11 cellular contexts compared by ENCODE assay signal in the genomic region with DNA sequence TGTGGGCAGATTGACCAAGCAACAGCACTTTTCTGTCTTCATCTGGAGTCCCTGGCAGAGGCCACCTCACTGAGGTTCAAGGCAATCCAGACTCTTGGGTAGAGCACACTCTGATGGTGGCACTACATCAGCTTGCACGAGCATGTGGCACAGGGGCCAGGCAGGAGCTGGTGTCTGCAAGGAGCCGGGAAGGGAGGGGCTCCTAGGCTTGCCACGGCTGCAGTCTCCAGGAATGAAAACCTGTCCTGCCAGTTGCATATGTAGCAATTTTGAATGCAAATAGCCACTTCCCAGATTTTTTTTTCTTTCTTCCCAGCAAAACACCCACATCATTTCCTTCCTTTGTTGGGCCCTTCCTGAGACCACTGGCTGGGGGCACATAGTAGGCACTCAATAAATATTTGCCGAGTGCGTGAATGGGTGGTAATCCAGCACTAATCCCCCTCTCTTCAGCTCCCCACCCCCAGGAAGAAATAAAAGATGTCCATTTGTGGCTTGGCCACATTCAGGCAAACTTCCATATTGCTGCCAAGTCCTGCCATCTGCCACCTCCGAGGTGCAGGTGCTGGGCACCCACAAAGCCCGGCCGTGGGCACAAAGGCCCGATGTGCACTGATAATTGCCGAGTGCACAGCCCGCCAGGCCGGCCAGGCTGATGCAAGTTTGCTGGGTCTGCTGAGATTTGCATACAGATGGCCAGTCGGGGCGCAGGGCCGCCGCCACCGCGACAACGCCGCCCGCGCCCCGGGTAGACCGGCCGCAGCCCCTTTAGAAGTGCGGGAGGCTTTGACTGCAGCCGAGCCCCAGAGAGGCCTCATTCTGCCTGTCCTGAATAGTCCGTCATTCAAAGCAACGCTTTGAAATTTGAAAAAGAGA.
A peak's percentile ranks its signal among the peaks of the same experiment; 100 is the strongest.
DNase-seq lines count a peak whose midpoint lies in the region; ATAC-seq and TF ChIP-seq lines count a peak whose summit lies in the region.
"Had no signal": no experiment of that assay in that cellular context is flagged by ENCODE, and none has a peak within 500 bp of the region (broad histone marks: within the 10 kb centered on the region; RNA-seq: fewer than 3 reads in every experiment).

No MANE protein-coding gene starts in this region.

- WGBS in upper lobe of left lung, 2 donors, result 21 to 24% methylated on average over 16 to 29 of the region's 29 CpGs

- H3K27ac Mint-ChIP-seq in activated T-cell treated with anti-CD3 and anti-CD28 coated beads, Interleukin-2, amount 50 U/mL, for 72 hours, result no peak overlapping the region
- no peak overlapping the region for H3K27ac Mint-ChIP-seq in activated T-cell treated with anti-CD3 and anti-CD28 coated beads, Interleukin-2, amount 50 U/mL, for 24 hours
- peak overlapping the region; percentile 73 for H3K27ac Mint-ChIP-seq in WTC11

- POLR2A ChIA-PET in WTC11 (lab: Charles Lee), result interaction anchor here (1.2 kb wide), 1 partner anchor 72 kb away, joined by 5 read pairs; the partner anchor contains the start of gene MYCN

- peaks cover 36% of the 10 kb centered on the region for H3K27me3 Mint-ChIP-seq in activated T-cell treated with anti-CD3 and anti-CD28 coated beads, Interleukin-2, amount 50 U/mL, for 72 hours (ENCODE audit: low read depth)
- peaks cover 40% of the 10 kb centered on the region for H3K27me3 Mint-ChIP-seq in activated T-cell treated with anti-CD3 and anti-CD28 coated beads, Interleukin-2, amount 50 U/mL, for 24 hours
- peaks cover 2% of the 10 kb centered on the region; the same call in 1 of the 2 replicates for H3K27me3 Mint-ChIP-seq in WTC11 (ENCODE audit: low read depth)

- TF ChIP-seq EP300 in upper lobe of left lung (IDR thresholded peaks at IDR 0.05), result no peak

- no peaks in the 10 kb centered on the region for H3K36me3 ChIP-seq in upper lobe of left lung
- H3K36me3 ChIP-seq: tibial nerve had no signal

- H3K4me3 ChIP-seq in upper lobe of left lung, result peak overlapping the region in 1 of 4 donors; percentile 23

- H3K9me3 Mint-ChIP-seq in activated T-cell treated with anti-CD3 and anti-CD28 coated beads, Interleukin-2, amount 50 U/mL, for 72 hours, result no peaks in the 10 kb centered on the region
- no peaks in the 10 kb centered on the region for H3K9me3 Mint-ChIP-seq in activated T-cell treated with anti-CD3 and anti-CD28 coated beads, Interleukin-2, amount 50 U/mL, for 24 hours
- H3K9me3 Mint-ChIP-seq in WTC11, result no peaks in the 10 kb centered on the region

- no peak for TF ChIP-seq POLR2A in upper lobe of left lung (IDR thresholded peaks at IDR 0.05)

- H3K9me3 ChIP-seq in upper lobe of left lung, result no peaks in the 10 kb centered on the region
- H3K9me3 ChIP-seq: tibial nerve had no signal

- no peak for ATAC-seq in activated T-cell treated with anti-CD3 and anti-CD28 coated beads, Interleukin-2, amount 50 U/mL, for 72 hours (replicated peaks in 1 of 2)
- ATAC-seq in WTC11 (peak; percentile 73), left colon (peak; percentile 95), upper lobe of left lung (ENCODE audit: low FRiP score in 2 of 2) (peak; percentile 49 to 60), HG03039 (IDR thresholded peaks at IDR 0.05; ENCODE audit: unreplicated experiment) (no peak)

- H3K27ac ChIP-seq in upper lobe of left lung, result peak overlapping the region in 1 of 4 donors; percentile 46
- H3K27ac ChIP-seq: tibial nerve had no signal

- H3K27me3 ChIP-seq in upper lobe of left lung, result peaks cover 0 to 7% (median 0%) of the 10 kb centered on the region in 4 donors

- CTCF ChIA-PET in WTC11 (lab: Charles Lee), result interaction anchor here (1.0 to 1.9 kb wide), 6 partner anchors 9 to 91 kb away, joined by 3 to 9 read pairs (median 4); partner anchors contain the start of gene MYCN

- H3K4me3 Mint-ChIP-seq in activated T-cell treated with anti-CD3 and anti-CD28 coated beads, Interleukin-2, amount 50 U/mL, for 72 hours, result peak overlapping the region; percentile 48 to 60
- no peak overlapping the region for H3K4me3 Mint-ChIP-seq in activated T-cell treated with anti-CD3 and anti-CD28 coated beads, Interleukin-2, amount 50 U/mL, for 24 hours
- peak overlapping the region; percentile 40 for H3K4me3 Mint-ChIP-seq in WTC11

- H3K4me1 ChIP-seq in upper lobe of left lung, result peaks cover 7 to 22% (median 18%) of the 10 kb centered on the region in 4 donors

- peaks cover 14% of the 10 kb centered on the region for H3K4me1 Mint-ChIP-seq in activated T-cell treated with anti-CD3 and anti-CD28 coated beads, Interleukin-2, amount 50 U/mL, for 72 hours (ENCODE audit: low read depth)
- peaks cover 10% of the 10 kb centered on the region for H3K4me1 Mint-ChIP-seq in activated T-cell treated with anti-CD3 and anti-CD28 coated beads, Interleukin-2, amount 50 U/mL, for 24 hours (ENCODE audit: low read depth)
- peaks cover 42% of the 10 kb centered on the region for H3K4me1 Mint-ChIP-seq in WTC11

- intact Hi-C loops in left colon (cut with DNase I, micrococcal nuclease), result no loop called here

- no peak for DNase-seq in activated T-cell treated with anti-CD3 and anti-CD28 coated beads, Interleukin-2, amount 50 U/mL, for 72 hours
- no peak for DNase-seq in activated T-cell treated with anti-CD3 and anti-CD28 coated beads, Interleukin-2, amount 50 U/mL, for 24 hours
- DNase-seq in WTC11 (ENCODE audit: low spot score), result peak; percentile 58
- peak; percentile 67 to 81 for DNase-seq in left colon
- peak; percentile 83 to 85 for DNase-seq in upper lobe of left lung
- DNase-seq in mesenteric fat pad (ENCODE audit: low spot score), result no peak
- DNase-seq in HUDEP-2 (lab: John Stamatoyannopoulos, UW; ENCODE audit: unreplicated experiment in 76 of 76), result no peak
- DNase-seq: effector memory CD4-positive, alpha-beta T cell; NCI-H1930 had no signal

- no peaks in the 10 kb centered on the region for H3K36me3 Mint-ChIP-seq in activated T-cell treated with anti-CD3 and anti-CD28 coated beads, Interleukin-2, amount 50 U/mL, for 72 hours (ENCODE audit: insufficient read depth in 2 of 2)
- H3K36me3 Mint-ChIP-seq in activated T-cell treated with anti-CD3 and anti-CD28 coated beads, Interleukin-2, amount 50 U/mL, for 24 hours (ENCODE audit: low read depth), result no peaks in the 10 kb centered on the region
- no peaks in the 10 kb centered on the region for H3K36me3 Mint-ChIP-seq in WTC11

- TF ChIP-seq CTCF in WTC11 (IDR thresholded peaks at IDR 0.05) (no peak), upper lobe of left lung (IDR thresholded peaks at IDR 0.05) (no peak)

TF ChIP-seq in WTC11, 78 proteins besides CTCF, POLR2A, EP300 and RAD21 (continues in another document):
- TF ChIP-seq ZNF219 (CRISPR knock-in tag; IDR thresholded peaks at IDR 0.05; ENCODE audit: borderline replicate concordance), result no peak
- no peak for TF ChIP-seq NFE2L1 (CRISPR knock-in tag; IDR thresholded peaks at IDR 0.05)
- TF ChIP-seq TP53 (CRISPR knock-in tag; IDR thresholded peaks at IDR 0.05), result no peak
- TF ChIP-seq USF1 (CRISPR knock-in tag; IDR thresholded peaks at IDR 0.05), result 0 out of 2 replicates have a peak, but pooled peaks have one; percentile 17
- TF ChIP-seq, protein P1, sequence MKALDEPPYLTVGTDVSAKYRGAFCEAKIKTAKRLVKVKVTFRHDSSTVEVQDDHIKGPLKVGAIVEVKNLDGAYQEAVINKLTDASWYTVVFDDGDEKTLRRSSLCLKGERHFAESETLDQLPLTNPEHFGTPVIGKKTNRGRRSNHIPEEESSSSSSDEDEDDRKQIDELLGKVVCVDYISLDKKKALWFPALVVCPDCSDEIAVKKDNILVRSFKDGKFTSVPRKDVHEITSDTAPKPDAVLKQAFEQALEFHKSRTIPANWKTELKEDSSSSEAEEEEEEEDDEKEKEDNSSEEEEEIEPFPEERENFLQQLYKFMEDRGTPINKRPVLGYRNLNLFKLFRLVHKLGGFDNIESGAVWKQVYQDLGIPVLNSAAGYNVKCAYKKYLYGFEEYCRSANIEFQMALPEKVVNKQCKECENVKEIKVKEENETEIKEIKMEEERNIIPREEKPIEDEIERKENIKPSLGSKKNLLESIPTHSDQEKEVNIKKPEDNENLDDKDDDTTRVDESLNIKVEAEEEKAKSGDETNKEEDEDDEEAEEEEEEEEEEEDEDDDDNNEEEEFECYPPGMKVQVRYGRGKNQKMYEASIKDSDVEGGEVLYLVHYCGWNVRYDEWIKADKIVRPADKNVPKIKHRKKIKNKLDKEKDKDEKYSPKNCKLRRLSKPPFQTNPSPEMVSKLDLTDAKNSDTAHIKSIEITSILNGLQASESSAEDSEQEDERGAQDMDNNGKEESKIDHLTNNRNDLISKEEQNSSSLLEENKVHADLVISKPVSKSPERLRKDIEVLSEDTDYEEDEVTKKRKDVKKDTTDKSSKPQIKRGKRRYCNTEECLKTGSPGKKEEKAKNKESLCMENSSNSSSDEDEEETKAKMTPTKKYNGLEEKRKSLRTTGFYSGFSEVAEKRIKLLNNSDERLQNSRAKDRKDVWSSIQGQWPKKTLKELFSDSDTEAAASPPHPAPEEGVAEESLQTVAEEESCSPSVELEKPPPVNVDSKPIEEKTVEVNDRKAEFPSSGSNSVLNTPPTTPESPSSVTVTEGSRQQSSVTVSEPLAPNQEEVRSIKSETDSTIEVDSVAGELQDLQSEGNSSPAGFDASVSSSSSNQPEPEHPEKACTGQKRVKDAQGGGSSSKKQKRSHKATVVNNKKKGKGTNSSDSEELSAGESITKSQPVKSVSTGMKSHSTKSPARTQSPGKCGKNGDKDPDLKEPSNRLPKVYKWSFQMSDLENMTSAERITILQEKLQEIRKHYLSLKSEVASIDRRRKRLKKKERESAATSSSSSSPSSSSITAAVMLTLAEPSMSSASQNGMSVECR (CRISPR knock-in tag; IDR thresholded peaks at IDR 0.05; ENCODE audit: borderline replicate concordance), result 0 out of 2 replicates have a peak, but pooled peaks have one; percentile 56
- TF ChIP-seq, protein P2, sequence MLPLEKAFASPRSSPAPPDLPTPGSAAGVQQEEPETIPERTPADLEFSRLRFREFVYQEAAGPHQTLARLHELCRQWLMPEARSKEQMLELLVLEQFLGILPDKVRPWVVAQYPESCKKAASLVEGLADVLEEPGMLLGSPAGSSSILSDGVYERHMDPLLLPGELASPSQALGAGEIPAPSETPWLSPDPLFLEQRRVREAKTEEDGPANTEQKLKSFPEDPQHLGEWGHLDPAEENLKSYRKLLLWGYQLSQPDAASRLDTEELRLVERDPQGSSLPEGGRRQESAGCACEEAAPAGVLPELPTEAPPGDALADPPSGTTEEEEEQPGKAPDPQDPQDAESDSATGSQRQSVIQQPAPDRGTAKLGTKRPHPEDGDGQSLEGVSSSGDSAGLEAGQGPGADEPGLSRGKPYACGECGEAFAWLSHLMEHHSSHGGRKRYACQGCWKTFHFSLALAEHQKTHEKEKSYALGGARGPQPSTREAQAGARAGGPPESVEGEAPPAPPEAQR (CRISPR knock-in tag; IDR thresholded peaks at IDR 0.05), result no peak
- TF ChIP-seq ETV6 (CRISPR knock-in tag; IDR thresholded peaks at IDR 0.05), result peak; percentile 9; the same call in 1 of the 2 replicates
- no peak for TF ChIP-seq HMGA2 (CRISPR knock-in tag; IDR thresholded peaks at IDR 0.05)

Comparison
In these comparisons a context has a peak if more than half of its experiments do, and no peak if none do; other contexts are left out.
1. ATAC-seq: peak in WTC11 (single experiment), left colon (single experiment) and upper lobe of left lung (2 of 2); none in activated T-cell treated with anti-CD3 and anti-CD28 coated beads, Interleukin-2, amount 50 U/mL, for 72 hours (0 of 2) and HG03039 (single experiment).
2. DNase-seq: peak in WTC11 (single experiment), left colon (2 of 2) and upper lobe of left lung (2 of 2); none in activated T-cell treated with anti-CD3 and anti-CD28 coated beads, Interleukin-2, amount 50 U/mL, for 72 hours (0 of 2), activated T-cell treated with anti-CD3 and anti-CD28 coated beads, Interleukin-2, amount 50 U/mL, for 24 hours (single experiment), mesenteric fat pad (single experiment) and HUDEP-2 (0 of 76).